In genomic region chr19:43662487-43662886, GRCh38 we compare ENCODE assay signal across 9 cellular contexts. TPM values are rescaled to one million over a fixed set of nuclear protein-coding genes. Genes with fewer than 3 reads are reported as not detected.
DNase-seq lines count a peak whose midpoint lies in the region; ATAC-seq and TF ChIP-seq lines count a peak whose summit lies in the region.
"Had no signal": no experiment of that assay in that cellular context is flagged by ENCODE, and none has a peak within 500 bp of the region (broad histone marks: within the 10 kb centered on the region; RNA-seq: fewer than 3 reads in every experiment).

No MANE protein-coding gene starts in this region.

- no peak overlapping the region for H2AFZ ChIP-seq in fibroblast of lung (ENCODE audit: low read length)

- no peak overlapping the region for H3K9ac ChIP-seq in fibroblast of lung (ENCODE audit: insufficient read depth, low read length)

- peaks cover 2% of the 10 kb centered on the region for H3K27me3 Mint-ChIP-seq in activated naive CD8-positive, alpha-beta T cell treated with anti-CD3 and anti-CD28 coated beads, Interleukin-2, amount 50 U/mL, for 24 hours

- H3K27me3 ChIP-seq in BE2C (no peaks in the 10 kb centered on the region), fibroblast of lung (ENCODE audit: control insufficient read depth, insufficient read depth, low read length) (no peaks in the 10 kb centered on the region)

- no peak overlapping the region for H3K4me3 Mint-ChIP-seq in activated naive CD8-positive, alpha-beta T cell treated with anti-CD3 and anti-CD28 coated beads, Interleukin-2, amount 50 U/mL, for 24 hours

- H3K36me3 Mint-ChIP-seq in activated naive CD8-positive, alpha-beta T cell treated with anti-CD3 and anti-CD28 coated beads, Interleukin-2, amount 50 U/mL, for 24 hours (ENCODE audit: low read depth), result peaks cover 17% of the 10 kb centered on the region

- peaks cover 6% of the 10 kb centered on the region for H3K9me3 Mint-ChIP-seq in activated naive CD8-positive, alpha-beta T cell treated with anti-CD3 and anti-CD28 coated beads, Interleukin-2, amount 50 U/mL, for 24 hours

- ATAC-seq in HG03432 (IDR thresholded peaks at IDR 0.05; ENCODE audit: unreplicated experiment), result no peak
- no peak for ATAC-seq in activated naive CD8-positive, alpha-beta T cell treated with anti-CD3 and anti-CD28 coated beads, Interleukin-2, amount 50 U/mL, for 24 hours
- ATAC-seq in GM18505 (IDR thresholded peaks at IDR 0.05; ENCODE audit: unreplicated experiment), result no peak

- DNase-seq in BE2C (no peak), MV-4-11 (lab: John Stamatoyannopoulos, UW) (peak; percentile 22), fibroblast of lung (ENCODE audit: low read depth in 2 of 2) (no peak)
- no peak for DNase-seq in activated naive CD8-positive, alpha-beta T cell treated with anti-CD3 and anti-CD28 coated beads, Interleukin-2, amount 50 U/mL, for 24 hours
- DNase-seq: NCI-H187 had no signal

- no peak overlapping the region for H3K4me2 ChIP-seq in fibroblast of lung (ENCODE audit: extremely low read depth, insufficient read depth, low read length)

- H3K36me3 ChIP-seq in BE2C (no peaks in the 10 kb centered on the region), fibroblast of lung (ENCODE audit: control insufficient read depth, insufficient read depth, low read length) (peaks cover 40% of the 10 kb centered on the region)
- H3K36me3 ChIP-seq: HAP-1 had no signal

- H3K4me1 ChIP-seq in BE2C (no peaks in the 10 kb centered on the region), fibroblast of lung (ENCODE audit: control insufficient read depth, extremely low read depth, insufficient read depth, low read length) (peaks cover under 1% of the 10 kb centered on the region)

- H3K4me1 Mint-ChIP-seq in activated naive CD8-positive, alpha-beta T cell treated with anti-CD3 and anti-CD28 coated beads, Interleukin-2, amount 50 U/mL, for 24 hours, result peaks cover 16% of the 10 kb centered on the region

- H3K9me3 ChIP-seq in BE2C, result no peaks in the 10 kb centered on the region
- no peaks in the 10 kb centered on the region for H3K9me3 ChIP-seq in fibroblast of lung (ENCODE audit: control insufficient read depth, insufficient read depth, low read depth, low read length)
- H3K9me3 ChIP-seq: HAP-1, thoracic aorta had no signal

- TF ChIP-seq POLR2A in GM18505 (IDR thresholded peaks at IDR 0.05; ENCODE audit: borderline replicate concordance, extremely low read depth, insufficient read depth, insufficient read length), result no peak

- peak; percentile 40 for TF ChIP-seq CTCF in BE2C (IDR thresholded peaks at IDR 0.05; ENCODE audit: low read depth, low read length)
- peak; percentile 32 to 43 for TF ChIP-seq CTCF in fibroblast of lung (conservative IDR thresholded peaks at IDR 0.05 in 1 of 2, IDR thresholded peaks at IDR 0.05 in 1 of 2; ENCODE audit: low read depth in 1 of 2, low read length in 2 of 2)

- no peaks in the 10 kb centered on the region for H4K20me1 ChIP-seq in fibroblast of lung (ENCODE audit: control insufficient read depth, extremely low read depth, insufficient read depth, low read length)

- H3K27ac ChIP-seq in fibroblast of lung (ENCODE audit: insufficient read depth, low read length), result no peak overlapping the region
- H3K27ac ChIP-seq: thoracic aorta had no signal

- H3K4me3 ChIP-seq in BE2C (ENCODE audit: low read depth, low read length) (no peak overlapping the region), fibroblast of lung (replicated peaks in 1 of 4; ENCODE audit: control extremely low read depth in 1 of 4, insufficient read depth in 1 of 4, low read depth in 3 of 4, low read length in 4 of 4) (no peak overlapping the region)
- H3K4me3 ChIP-seq: HAP-1, thoracic aorta had no signal

- H3K27ac Mint-ChIP-seq in activated naive CD8-positive, alpha-beta T cell treated with anti-CD3 and anti-CD28 coated beads, Interleukin-2, amount 50 U/mL, for 24 hours, result no peak overlapping the region

- H3K79me2 ChIP-seq in fibroblast of lung (ENCODE audit: control insufficient read depth, insufficient read depth, low read length), result peaks cover 61% of the 10 kb centered on the region

RNA-seq across cellular contexts. Expression of gene PLAUR, which starts 7.5 kb away (rescaled TPM):
- 0.66 TPM for polyA plus RNA-seq in BE2C (2012; ENCODE audit: insufficient read depth, insufficient read length, low read depth)
- total RNA-seq in fibroblast of lung, result 31.1 and 48.1 TPM in 2 replicates
- 64.6 and 83.9 TPM in 2 replicates for polyA plus RNA-seq in fibroblast of lung
- 61.8 and 79.4 TPM in 2 replicates for polyA plus RNA-seq in fibroblast of lung (2012)
- polyA minus RNA-seq in fibroblast of lung (ENCODE audit: low replicate concordance), result 46.3 and 97.7 TPM in 2 replicates

RNA-seq across cellular contexts. Expression of gene CADM4, which starts 22.8 kb away (rescaled TPM):
- 8.9 TPM for polyA plus RNA-seq in BE2C (2012; ENCODE audit: insufficient read depth, insufficient read length, low read depth)
- 1.5 and 2.1 TPM in 2 replicates for total RNA-seq in fibroblast of lung
- polyA plus RNA-seq in fibroblast of lung, result 0.49 and 1.5 TPM in 2 replicates
- polyA plus RNA-seq in fibroblast of lung (2012), result 1.4 and 5.6 TPM in 2 replicates
- 1.6 and 2.6 TPM in 2 replicates for polyA minus RNA-seq in fibroblast of lung (ENCODE audit: low replicate concordance)

RNA-seq across cellular contexts. Expression of gene ZNF428, which starts 43.1 kb away (rescaled TPM):
- 235 TPM for polyA plus RNA-seq in BE2C (2012; ENCODE audit: insufficient read depth, insufficient read length, low read depth)
- 38.5 and 43.9 TPM in 2 replicates for total RNA-seq in fibroblast of lung
- 14.0 and 17.2 TPM in 2 replicates for polyA plus RNA-seq in fibroblast of lung
- 40.9 and 43.0 TPM in 2 replicates for polyA plus RNA-seq in fibroblast of lung (2012)
- 3.1 and 12.4 TPM in 2 replicates for polyA minus RNA-seq in fibroblast of lung (ENCODE audit: low replicate concordance)

RNA-seq across cellular contexts. Expression of gene SRRM5, which starts 50.6 kb away (rescaled TPM):
- 0.45 TPM for polyA plus RNA-seq in BE2C (2012; ENCODE audit: insufficient read depth, insufficient read length, low read depth)
- under 0.01 TPM in 1 of 2 replicates, not detected in the other for total RNA-seq in fibroblast of lung
- polyA plus RNA-seq in fibroblast of lung, result 0.03 and 0.06 TPM in 2 replicates
- polyA plus RNA-seq in fibroblast of lung (2012), result 0.07 and 0.10 TPM in 2 replicates
- not detected in 2 replicates for polyA minus RNA-seq in fibroblast of lung (ENCODE audit: low replicate concordance)

RNA-seq across cellular contexts. Expression of gene IRGC, which starts 53.4 kb away (rescaled TPM):
- not detected for polyA plus RNA-seq in BE2C (2012; ENCODE audit: insufficient read depth, insufficient read length, low read depth)
- not detected in 2 replicates for total RNA-seq in fibroblast of lung
- not detected in 2 replicates for polyA plus RNA-seq in fibroblast of lung
- not detected in 2 replicates for polyA plus RNA-seq in fibroblast of lung (2012)
- not detected in 2 replicates for polyA minus RNA-seq in fibroblast of lung (ENCODE audit: low replicate concordance)
- total RNA-seq: thoracic aorta had no signal
